ENCODE assay signal across 19 cellular contexts in genomic region chr12:22276846-22277245, GRCh38. TPM values are rescaled to one million over a fixed set of nuclear protein-coding genes. Genes with fewer than 3 reads are reported as not detected.
DNase-seq lines count a peak whose midpoint lies in the region; ATAC-seq and TF ChIP-seq lines count a peak whose summit lies in the region.
"Had no signal": no experiment of that assay in that cellular context is flagged by ENCODE, and none has a peak within 500 bp of the region (broad histone marks: within the 10 kb centered on the region; RNA-seq: fewer than 3 reads in every experiment).

No MANE protein-coding gene starts in this region.

- no peak for TF ChIP-seq POLR2A in uterus (IDR thresholded peaks at IDR 0.05)

- H2BK5ac ChIP-seq in mesenchymal stem cell (ENCODE audit: low read depth, low read length, poor library complexity, severe bottlenecking), result no peak overlapping the region

- H3K27ac ChIP-seq in mesenchymal stem cell (ENCODE audit: low read length, poor library complexity, severe bottlenecking) (no peak overlapping the region), uterus (peak overlapping the region; percentile 90 to 91)

- no peak overlapping the region for H2BK15ac ChIP-seq in mesenchymal stem cell (ENCODE audit: low read depth, poor library complexity, severe bottlenecking)

- H3K9me3 ChIP-seq in mesenchymal stem cell (ENCODE audit: control insufficient read depth, low read length) (no peaks in the 10 kb centered on the region), uterus (no peaks in the 10 kb centered on the region)
- H3K9me3 ChIP-seq: ovary had no signal

- peak overlapping the region; percentile 92 for H3K9ac ChIP-seq in mesenchymal stem cell (ENCODE audit: low read length)

- H3K4me1 Mint-ChIP-seq in activated B cell treated with CpG ODN at 0.5 μM for 24 hours, result peaks cover 5% of the 10 kb centered on the region
- H3K4me1 Mint-ChIP-seq: naive thymus-derived CD8-positive, alpha-beta T cell had no signal

- H3K4ac ChIP-seq in mesenchymal stem cell (ENCODE audit: low read depth in 1 of 2, low read length in 2 of 2), result no peak overlapping the region

- no peak overlapping the region for H3K4me2 ChIP-seq in mesenchymal stem cell (ENCODE audit: low read length, poor library complexity, severe bottlenecking)

- TF ChIP-seq CTCF in activated B cell treated with CpG ODN at 0.5 μM for 24 hours (IDR thresholded peaks at IDR 0.05), result no peak
- no peak for TF ChIP-seq CTCF in uterus (IDR thresholded peaks at IDR 0.05)

- H3K18ac ChIP-seq in mesenchymal stem cell (ENCODE audit: low read depth in 1 of 2, low read length in 2 of 2), result no peak overlapping the region

- H3K14ac ChIP-seq in mesenchymal stem cell (ENCODE audit: low read length in 2 of 2), result no peak overlapping the region

- no peak overlapping the region for H3K27ac Mint-ChIP-seq in activated B cell treated with CpG ODN at 0.5 μM for 24 hours
- H3K27ac Mint-ChIP-seq: activated naive CD8-positive, alpha-beta T cell; activated T-helper 2 cell treated with anti-CD3 and anti-CD28 coated beads, Interferon-gamma antibody, Interleukin-2, Interleukin-4, amounts not matched to agents 10 μg/mL and 5 μg/mL and 100 μg/mL, durations not matched to agents 14 hours and 24 hours and 36 hours; naive thymus-derived CD8-positive, alpha-beta T cell had no signal

- no peak overlapping the region for H2AFZ ChIP-seq in mesenchymal stem cell (ENCODE audit: low read depth, low read length)

- ATAC-seq in activated B cell treated with CpG ODN at 0.5 μM for 24 hours (ENCODE audit: low read depth), result peak; percentile 34
- ATAC-seq: naive thymus-derived CD8-positive, alpha-beta T cell had no signal

- WGBS in mesenchymal stem cell, result 100% methylated on average over 1 of the region's 3 CpGs

- peaks cover 1% of the 10 kb centered on the region for H3K79me1 ChIP-seq in mesenchymal stem cell (replicated peaks; ENCODE audit: low read length, poor library complexity, severe bottlenecking)

- H3K36me3 ChIP-seq in mesenchymal stem cell (ENCODE audit: control insufficient read depth in 1 of 2, insufficient read depth in 2 of 2, low read depth in 1 of 2, low read length in 2 of 2), result no peaks in the 10 kb centered on the region
- H3K36me3 ChIP-seq in uterus, result no peaks in the 10 kb centered on the region
- H3K36me3 ChIP-seq: ovary, WERI-Rb-1 had no signal

- no peak overlapping the region for H2AK5ac ChIP-seq in mesenchymal stem cell (ENCODE audit: low read length, severe bottlenecking)

- no peak overlapping the region for H4K91ac ChIP-seq in mesenchymal stem cell (ENCODE audit: low read length)

- intact Hi-C loops in activated B cell treated with CpG ODN at 0.5 μM for 24 hours (cut with micrococcal nuclease), result no loop called here
- intact Hi-C loops in uterus (cut with DNase I; ENCODE audit: low total_unique reads), result no loop called here

- DNase-seq in MV-4-11 (lab: John Stamatoyannopoulos, UW) (peak; percentile 47), activated B cell treated with CpG ODN at 0.5 μM for 24 hours (no peak), mesenchymal stem cell (no peak), uterus (no peak), NCI-H2227 (lab: John Stamatoyannopoulos, UW; ENCODE audit: unreplicated experiment) (no peak), cerebellar cortex (ENCODE audit: low spot score) (no peak), SIG-M5 (lab: John Stamatoyannopoulos, UW) (no peak)
- DNase-seq: activated CD4-positive, alpha-beta T cell treated with anti-CD3 and anti-CD28 coated beads, Interleukin-2, amount 50 U/mL, for 1 hour; effector CD4-positive, alpha-beta T cell; erythroblast; kidney; naive thymus-derived CD8-positive, alpha-beta T cell; NCI-H1092 treated with DMSO at 0.1 percent for 48 hours; NCI-H2081 treated with DMSO at 0.1 percent for 48 hours; ovary; WERI-Rb-1 had no signal

- no peak overlapping the region for H3K23ac ChIP-seq in mesenchymal stem cell (ENCODE audit: low read length in 2 of 2)

- POLR2A ChIA-PET in activated B cell treated with CpG ODN at 0.5 μM for 24 hours (lab: Charles Lee), result no interaction called here

- H4K8ac ChIP-seq in mesenchymal stem cell (ENCODE audit: low read length), result no peak overlapping the region

- H3K9me3 Mint-ChIP-seq in activated B cell treated with CpG ODN at 0.5 μM for 24 hours, result peaks cover 3% of the 10 kb centered on the region
- H3K9me3 Mint-ChIP-seq: activated T-helper 2 cell treated with anti-CD3 and anti-CD28 coated beads, Interferon-gamma antibody, Interleukin-2, Interleukin-4, amounts not matched to agents 10 μg/mL and 5 μg/mL and 100 μg/mL, durations not matched to agents 14 hours and 24 hours and 36 hours had no signal

- H3K27me3 ChIP-seq in mesenchymal stem cell (ENCODE audit: control insufficient read depth in 1 of 2, insufficient read depth in 1 of 2, low read length in 2 of 2) (no peaks in the 10 kb centered on the region), uterus (no peaks in the 10 kb centered on the region)
- H3K27me3 ChIP-seq: ovary had no signal

- CTCF ChIA-PET in activated B cell treated with CpG ODN at 0.5 μM for 24 hours (lab: Charles Lee), result no interaction called here

- H3K4me1 ChIP-seq in mesenchymal stem cell (ENCODE audit: control insufficient read depth, insufficient read depth, low read depth, low read length) (peaks cover 8% of the 10 kb centered on the region), uterus (peaks cover 0 to 6% of the 10 kb centered on the region in 2 donors)

- peaks cover 10% of the 10 kb centered on the region for H3K27me3 Mint-ChIP-seq in activated B cell treated with CpG ODN at 0.5 μM for 24 hours

- no peak overlapping the region for H2BK120ac ChIP-seq in mesenchymal stem cell (ENCODE audit: low read depth, low read length)

- H3K4me3 ChIP-seq in mesenchymal stem cell (ENCODE audit: insufficient read depth in 1 of 2, low read depth in 1 of 2, low read length in 2 of 2) (no peak overlapping the region), uterus (no peak overlapping the region)
- H3K4me3 ChIP-seq: ovary had no signal

- no peaks in the 10 kb centered on the region for H3K36me3 Mint-ChIP-seq in activated B cell treated with CpG ODN at 0.5 μM for 24 hours (ENCODE audit: low read depth)
- H3K36me3 Mint-ChIP-seq: activated naive CD8-positive, alpha-beta T cell; naive thymus-derived CD8-positive, alpha-beta T cell had no signal

- no peak overlapping the region for H3K4me3 Mint-ChIP-seq in activated B cell treated with CpG ODN at 0.5 μM for 24 hours
- H3K4me3 Mint-ChIP-seq: activated naive CD8-positive, alpha-beta T cell; naive thymus-derived CD8-positive, alpha-beta T cell had no signal

- H2BK12ac ChIP-seq in mesenchymal stem cell (ENCODE audit: low read length in 2 of 2), result no peak overlapping the region

RNA-seq across cellular contexts. Expression of gene ST8SIA1, which starts 57.7 kb away (rescaled TPM):
- total RNA-seq in activated B cell treated with CpG ODN at 0.5 μM for 24 hours (0.31 TPM in 1 of 2 replicates, not detected in the other), uterus (10 to 100 TPM in 2 of 4 donors, 1 to 10 TPM in 2; 7.8 to 14.6 (median 9.9) TPM)
- polyA plus RNA-seq in mesenchymal stem cell (2013, experiment 1 of 2), result 0.18 TPM
- 0.36 TPM for polyA plus RNA-seq in mesenchymal stem cell (2013, experiment 2 of 2)
- total RNA-seq: NCI-H460 had no signal
